ENCODE assay signal across 8 cellular contexts in the genomic region with DNA sequence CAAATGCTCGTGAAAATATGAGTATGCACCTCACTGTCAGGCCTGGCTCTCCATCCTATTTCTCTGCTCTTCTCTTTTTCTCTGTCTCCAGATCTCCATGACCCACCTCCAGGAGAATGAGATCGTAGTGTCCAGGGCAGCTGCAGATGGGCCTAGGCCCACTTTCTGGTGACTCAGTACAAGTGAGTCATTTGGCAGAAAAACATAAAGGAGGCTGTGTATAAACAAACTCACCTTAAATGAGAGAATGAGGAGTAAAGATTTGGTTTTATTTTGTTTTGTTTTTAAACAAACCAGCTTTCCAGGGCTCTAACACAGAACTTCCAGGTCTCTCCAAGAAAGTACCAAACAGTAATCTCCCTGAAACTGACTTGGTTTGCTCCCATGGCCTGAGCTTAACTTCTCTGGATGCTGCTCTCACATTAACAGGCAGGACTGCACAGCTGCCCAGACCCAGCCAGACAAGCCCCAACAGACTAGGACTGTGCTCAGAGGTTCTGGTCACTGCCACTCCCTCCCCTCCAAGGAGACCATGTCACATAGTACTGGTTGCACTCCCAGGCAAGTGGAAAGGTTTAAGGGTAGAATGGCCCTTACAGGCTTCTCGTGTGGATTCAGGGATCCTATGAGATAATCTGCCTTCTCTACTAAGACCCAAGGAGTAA. TPM values are rescaled to one million over a fixed set of nuclear protein-coding genes. Genes with fewer than 3 reads are reported as not detected.
DNase-seq lines count a peak whose midpoint lies in the region; FAIRE-seq and TF ChIP-seq lines count a peak whose summit lies in the region.

No MANE protein-coding gene starts in this region.

- no peaks in the 10 kb centered on the region for H3K9me3 ChIP-seq in adrenal gland (replicated peaks in 1 of 3)

- 76 to 81% (median 78%) methylated on average over 3 of the region's 3 CpGs for WGBS in adrenal gland, 4 donors

- H3K27me3 Mint-ChIP-seq in activated naive CD8-positive, alpha-beta T cell: peaks cover 5% of the 10 kb centered on the region
- H3K27me3 Mint-ChIP-seq in activated naive CD8-positive, alpha-beta T cell treated with anti-CD3 and anti-CD28 coated beads for 36 hours: peaks cover 15% of the 10 kb centered on the region

- H3K9me3 Mint-ChIP-seq in activated naive CD8-positive, alpha-beta T cell (ENCODE audit: low read depth): no peaks in the 10 kb centered on the region
- no peaks in the 10 kb centered on the region for H3K9me3 Mint-ChIP-seq in activated naive CD8-positive, alpha-beta T cell treated with anti-CD3 and anti-CD28 coated beads for 36 hours

- H3K4me3 ChIP-seq in adrenal gland: no peak overlapping the region

- TF ChIP-seq POLR2A in adrenal gland (IDR thresholded peaks at IDR 0.05): peak in 1 of 2 donors; percentile 10

- peaks cover 10 to 47% of the 10 kb centered on the region in 2 donors for H3K4me1 ChIP-seq in adrenal gland (replicated peaks in 1 of 2)

- no peaks in the 10 kb centered on the region for H3K36me3 ChIP-seq in adrenal gland (replicated peaks in 1 of 2)

- TF ChIP-seq CTCF in adrenal gland (IDR thresholded peaks at IDR 0.05) (no peak), GM20000 (IDR thresholded peaks at IDR 0.05; ENCODE audit: extremely low read depth, missing control alignments) (no peak)

- H3K4me3 Mint-ChIP-seq in activated naive CD8-positive, alpha-beta T cell: peak overlapping the region; percentile 67
- no peak overlapping the region for H3K4me3 Mint-ChIP-seq in activated naive CD8-positive, alpha-beta T cell treated with anti-CD3 and anti-CD28 coated beads for 36 hours

- intact Hi-C loops in adrenal gland (cut with DNase I): no loop called here

- no peak for DNase-seq in activated naive CD8-positive, alpha-beta T cell treated with anti-CD3 and anti-CD28 coated beads for 36 hours
- DNase-seq in adrenal gland (peak in 6 of 7 donors; percentile 47 to 62 (median 57)), islet precursor cell (peak; percentile 81), urothelium cell line (ENCODE audit: low spot score) (peak; percentile 82), NCI-H1436 treated with DMSO at 0.1 percent for 48 hours (lab: John Stamatoyannopoulos, UW) (no peak), GF-D8 (lab: John Stamatoyannopoulos, UW) (no peak), GM20000 (ENCODE audit: low spot score) (no peak)

- H3K27me3 ChIP-seq in adrenal gland: no peaks in the 10 kb centered on the region

- H3K27ac ChIP-seq in adrenal gland: peak overlapping the region in 3 of 5 donors; percentile 41 to 86 (median 55)

- peaks cover 34% of the 10 kb centered on the region for H3K4me1 Mint-ChIP-seq in activated naive CD8-positive, alpha-beta T cell (ENCODE audit: low read depth)
- peaks cover 35% of the 10 kb centered on the region for H3K4me1 Mint-ChIP-seq in activated naive CD8-positive, alpha-beta T cell treated with anti-CD3 and anti-CD28 coated beads for 36 hours

- FAIRE-seq in urothelium cell line (lab: Jason Lieb, UNC): no peak

- no peak overlapping the region for H3K27ac Mint-ChIP-seq in activated naive CD8-positive, alpha-beta T cell
- no peak overlapping the region for H3K27ac Mint-ChIP-seq in activated naive CD8-positive, alpha-beta T cell treated with anti-CD3 and anti-CD28 coated beads for 36 hours

- no peaks in the 10 kb centered on the region for H3K36me3 Mint-ChIP-seq in activated naive CD8-positive, alpha-beta T cell
- H3K36me3 Mint-ChIP-seq in activated naive CD8-positive, alpha-beta T cell treated with anti-CD3 and anti-CD28 coated beads for 36 hours: peaks cover 13% of the 10 kb centered on the region

RNA-seq across cellular contexts. Expression of a gene that starts 1.5 kb away (rescaled TPM):
- 10 to 100 TPM; 20.7 to 21.4 TPM for total RNA-seq in activated naive CD8-positive, alpha-beta T cell treated with anti-CD3 and anti-CD28 coated beads for 36 hours
- total RNA-seq in adrenal gland: 100 to 1,000 TPM in 1 of 8 donors, 10 to 100 TPM in 7; 32.0 to 107 (median 45.8) TPM
- polyA plus RNA-seq in adrenal gland: 10 to 100 TPM in 1 of 3 donors, 1 to 10 TPM in 2; 6.2 to 29.0 (median 8.4) TPM

Comparison
In these comparisons a context has a peak if more than half of its experiments do, and no peak if none do; other contexts are left out.
1. DNase-seq: peak in adrenal gland (6 of 7), islet precursor cell (single experiment) and urothelium cell line (single experiment); none in activated naive CD8-positive, alpha-beta T cell treated with anti-CD3 and anti-CD28 coated beads for 36 hours (single experiment), NCI-H1436 treated with DMSO at 0.1 percent for 48 hours (single experiment), GF-D8 (single experiment) and GM20000 (single experiment).